Comparison of ENCODE assay signal across 8 cellular contexts in the genomic region with DNA sequence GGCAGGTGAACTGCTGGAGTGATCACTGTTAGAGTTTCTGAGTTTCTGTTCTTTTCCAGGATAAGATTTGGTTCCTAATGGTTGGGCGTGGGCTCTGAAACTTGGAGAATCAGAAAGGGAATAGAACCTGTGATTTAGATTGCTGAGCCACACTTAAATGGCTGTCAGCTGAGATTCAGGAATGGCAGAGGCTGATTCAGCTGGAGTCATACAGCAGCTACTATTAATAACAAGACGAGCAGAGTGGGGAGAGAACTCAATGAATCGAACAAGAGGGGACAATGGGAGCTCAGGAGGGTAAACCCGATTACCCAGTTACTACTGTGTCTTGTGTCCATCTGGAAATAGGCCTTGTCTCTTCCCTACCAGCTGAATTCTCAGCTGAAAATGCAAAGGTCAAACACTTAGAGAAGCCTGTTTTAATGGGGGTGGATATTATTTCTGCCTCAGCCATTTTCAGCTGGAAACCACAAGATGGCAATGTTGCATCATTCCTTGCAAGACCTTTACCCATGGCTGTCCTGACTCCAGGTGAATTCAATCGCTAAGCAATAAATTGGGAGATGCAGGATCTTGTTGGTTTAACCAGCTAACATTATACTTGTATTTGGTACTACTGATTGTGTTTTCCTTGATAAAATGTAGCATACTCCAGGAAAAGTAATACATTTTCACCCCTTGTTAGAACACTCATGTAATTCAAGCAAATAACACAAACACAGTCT.
DNase-seq lines count a peak whose midpoint lies in the region; ATAC-seq lines count a peak whose summit lies in the region.

No MANE protein-coding gene starts in this region.

- no peak overlapping the region for H3K4me3 Mint-ChIP-seq in stimulated activated effector memory CD8-positive, alpha-beta T cell treated with anti-CD3 and anti-CD28 coated beads, Interleukin-12 subunit alpha, Interleukin-12 subunit beta, amount 100 ng/mL, for 72 hours

- no peaks in the 10 kb centered on the region for H3K36me3 Mint-ChIP-seq in stimulated activated effector memory CD8-positive, alpha-beta T cell treated with anti-CD3 and anti-CD28 coated beads, Interleukin-12 subunit alpha, Interleukin-12 subunit beta, amount 100 ng/mL, for 72 hours

- H3K4me1 ChIP-seq in skeletal muscle tissue (ENCODE audit: control insufficient read depth in 3 of 3, insufficient read depth in 3 of 3, low read length in 3 of 3) = no peaks in the 10 kb centered on the region

- H3K4me1 Mint-ChIP-seq in stimulated activated effector memory CD8-positive, alpha-beta T cell treated with anti-CD3 and anti-CD28 coated beads, Interleukin-12 subunit alpha, Interleukin-12 subunit beta, amount 100 ng/mL, for 72 hours = no peaks in the 10 kb centered on the region

- no peaks in the 10 kb centered on the region for H3K27me3 ChIP-seq in skeletal muscle tissue (ENCODE audit: control insufficient read depth in 3 of 3, insufficient read depth in 3 of 3, low read length in 3 of 3)

- no peaks in the 10 kb centered on the region for H3K9me3 ChIP-seq in skeletal muscle tissue (ENCODE audit: control insufficient read depth in 3 of 3, low read length in 3 of 3)

- H3K9ac ChIP-seq in skeletal muscle tissue (ENCODE audit: low read depth in 1 of 3, low read length in 3 of 3) = peak overlapping the region in 2 of 3 donors; percentile 39 to 66

- no peaks in the 10 kb centered on the region for H3K9me3 Mint-ChIP-seq in stimulated activated effector memory CD8-positive, alpha-beta T cell treated with anti-CD3 and anti-CD28 coated beads, Interleukin-12 subunit alpha, Interleukin-12 subunit beta, amount 100 ng/mL, for 72 hours

- H3K27ac Mint-ChIP-seq in stimulated activated effector memory CD8-positive, alpha-beta T cell treated with anti-CD3 and anti-CD28 coated beads, Interleukin-12 subunit alpha, Interleukin-12 subunit beta, amount 100 ng/mL, for 72 hours = no peak overlapping the region

- no peaks in the 10 kb centered on the region for H3K36me3 ChIP-seq in skeletal muscle tissue (ENCODE audit: control insufficient read depth in 3 of 3, insufficient read depth in 3 of 3, low read length in 3 of 3)

- DNase-seq in DMS53 (lab: John Stamatoyannopoulos, UW) = peak; percentile 80
- peak; percentile 51 for DNase-seq in NCI-H345 treated with DMSO at 0.1 percent for 48 hours (lab: John Stamatoyannopoulos, UW; ENCODE audit: unreplicated experiment)
- peak; percentile 2 for DNase-seq in amniotic stem cell (lab: John Stamatoyannopoulos, UW)
- peak; percentile 31 for DNase-seq in hepatic stellate cell (ENCODE audit: low spot score)
- no peak for DNase-seq in stimulated activated effector memory CD8-positive, alpha-beta T cell treated with anti-CD3 and anti-CD28 coated beads, Interleukin-12 subunit alpha, Interleukin-12 subunit beta, amount 100 ng/mL, for 72 hours (ENCODE audit: low spot score in 2 of 2)

- no peak overlapping the region for H3K4me3 ChIP-seq in skeletal muscle tissue (ENCODE audit: low read length in 3 of 3)

- ATAC-seq in GM19397 (IDR thresholded peaks at IDR 0.05; ENCODE audit: unreplicated experiment) (peak; percentile 81), HG03378 (IDR thresholded peaks at IDR 0.05; ENCODE audit: unreplicated experiment) (peak; percentile 86)
- ATAC-seq in stimulated activated effector memory CD8-positive, alpha-beta T cell treated with anti-CD3 and anti-CD28 coated beads, Interleukin-12 subunit alpha, Interleukin-12 subunit beta, amount 100 ng/mL, for 72 hours = no peak

- H3K27ac ChIP-seq in skeletal muscle tissue (ENCODE audit: low read depth, low read length) = no peak overlapping the region

Comparison
In these comparisons a context has a peak if more than half of its experiments do, and no peak if none do; other contexts are left out.
1. DNase-seq: peak in DMS53 (single experiment), NCI-H345 treated with DMSO at 0.1 percent for 48 hours (single experiment), amniotic stem cell (single experiment) and hepatic stellate cell (single experiment); none in stimulated activated effector memory CD8-positive, alpha-beta T cell treated with anti-CD3 and anti-CD28 coated beads, Interleukin-12 subunit alpha, Interleukin-12 subunit beta, amount 100 ng/mL, for 72 hours (0 of 2).